26 cellular contexts compared by ENCODE assay signal in genomic region chr10:76333801-76334200, GRCh38.
A peak's percentile ranks its signal among the peaks of the same experiment; 100 is the strongest.
DNase-seq lines count a peak whose midpoint lies in the region; ATAC-seq and TF ChIP-seq lines count a peak whose summit lies in the region.
"Had no signal": no experiment of that assay in that cellular context is flagged by ENCODE, and none has a peak within 500 bp of the region (broad histone marks: within the 10 kb centered on the region; RNA-seq: fewer than 3 reads in every experiment).

No MANE protein-coding gene starts in this region.

- no peak for TF ChIP-seq EP300 in SK-N-SH (IDR thresholded peaks at IDR 0.05; ENCODE audit: borderline replicate concordance in 1 of 2, low read depth in 1 of 2, low read length in 1 of 2)

- H2BK15ac ChIP-seq in mesenchymal stem cell (ENCODE audit: low read depth, poor library complexity, severe bottlenecking) = no peak overlapping the region

- H3K36me3 ChIP-seq in mesenchymal stem cell (ENCODE audit: control insufficient read depth in 1 of 2, insufficient read depth in 2 of 2, low read depth in 1 of 2, low read length in 2 of 2) (no peaks in the 10 kb centered on the region), rectal smooth muscle tissue (ENCODE audit: control insufficient read depth, insufficient read depth, low read length) (no peaks in the 10 kb centered on the region), breast epithelium (no peaks in the 10 kb centered on the region), SK-N-SH (replicated peaks in 1 of 2; ENCODE audit: control insufficient read depth in 1 of 2, insufficient read depth in 2 of 2, low read length in 1 of 2) (no peaks in the 10 kb centered on the region)
- H3K36me3 ChIP-seq: adrenal gland had no signal

- DNase-seq in DMS 273 treated with DMSO at 0.1 percent for 48 hours (lab: John Stamatoyannopoulos, UW) (peak; percentile 51), cerebellar cortex (ENCODE audit: low spot score) (peak; percentile 49), mesenchymal stem cell (no peak), breast epithelium (ENCODE audit: low spot score in 2 of 2) (no peak), SK-N-SH (no peak)
- DNase-seq: activated CD4-positive, alpha-beta T cell treated with anti-CD3 and anti-CD28 coated beads, Interleukin-2, amount 10 ng/mL, durations not matched to agents 24 days and 14 days; activated naive CD4-positive, alpha-beta T cell treated with anti-CD3 and anti-CD28 coated beads for 36 hours; activated T-cell treated with anti-CD3 and anti-CD28 coated beads, Interleukin-2, amount 50 U/mL, for 48 hours; adrenal gland; CD4-positive, alpha-beta memory T cell; foreskin keratinocyte; GOT3; NCI-H526; posterior cingulate gyrus; SHP77; stimulated activated CD4-positive, alpha-beta T cell treated with anti-CD3 and anti-CD28 coated beads, Interleukin-15, amount 100 ng/mL, for 24 hours; stimulated activated naive CD4-positive, alpha-beta T cell; testis had no signal

- H3K9ac ChIP-seq in mesenchymal stem cell (ENCODE audit: low read length) = no peak overlapping the region
- no peak overlapping the region for H3K9ac ChIP-seq in rectal smooth muscle tissue (ENCODE audit: low read length)
- H3K9ac ChIP-seq in SK-N-SH = no peak overlapping the region

- ATAC-seq in GM18909 (IDR thresholded peaks at IDR 0.05; ENCODE audit: poor library complexity, unreplicated experiment) = no peak
- no peak for ATAC-seq in GM18870 (IDR thresholded peaks at IDR 0.05; ENCODE audit: unreplicated experiment)
- ATAC-seq: A549; body of pancreas; foreskin keratinocyte; left lobe of liver; natural killer cell treated with Interleukin-12 subunit alpha and Interleukin-12 subunit beta and Interleukin-15 and Interleukin-18, amount 100 ng/mL, for 72 hours; Panc1 had no signal

- H3K27ac ChIP-seq in mesenchymal stem cell (ENCODE audit: low read length, poor library complexity, severe bottlenecking) = no peak overlapping the region
- H3K27ac ChIP-seq in rectal smooth muscle tissue (ENCODE audit: low read depth, low read length) = peak overlapping the region; percentile 32
- H3K27ac ChIP-seq in breast epithelium = no peak overlapping the region
- no peak overlapping the region for H3K27ac ChIP-seq in SK-N-SH (ENCODE audit: low read depth in 2 of 2, low read length in 1 of 2)
- H3K27ac ChIP-seq: adrenal gland, body of pancreas, foreskin keratinocyte had no signal

- H3K79me2 ChIP-seq in SK-N-SH (ENCODE audit: insufficient read depth) = no peaks in the 10 kb centered on the region

- H2AFZ ChIP-seq in mesenchymal stem cell (ENCODE audit: low read depth, low read length) (no peak overlapping the region), SK-N-SH (ENCODE audit: low read depth) (no peak overlapping the region)

- peak overlapping the region; percentile 16 for H4K8ac ChIP-seq in mesenchymal stem cell (ENCODE audit: low read length)

- H2AK5ac ChIP-seq in mesenchymal stem cell (ENCODE audit: low read length, severe bottlenecking) = no peak overlapping the region

- no peak overlapping the region for H3K23ac ChIP-seq in mesenchymal stem cell (ENCODE audit: low read length in 2 of 2)

- CTCF ChIA-PET in SK-N-SH (lab: Yijun Ruan, JAX) = no interaction called here

- H3K4ac ChIP-seq in mesenchymal stem cell (ENCODE audit: low read depth in 1 of 2, low read length in 2 of 2) = peak overlapping the region in 1 of 2 experiments; percentile 32

- H3K4me3 ChIP-seq in mesenchymal stem cell (ENCODE audit: insufficient read depth in 1 of 2, low read depth in 1 of 2, low read length in 2 of 2) = no peak overlapping the region
- no peak overlapping the region for H3K4me3 ChIP-seq in rectal smooth muscle tissue (ENCODE audit: low read length)
- H3K4me3 ChIP-seq in breast epithelium = no peak overlapping the region
- no peak overlapping the region for H3K4me3 ChIP-seq in SK-N-SH (ENCODE audit: low read depth in 2 of 2, low read length in 1 of 2)
- H3K4me3 ChIP-seq: A549, adrenal gland, body of pancreas, testis had no signal

- H3K18ac ChIP-seq in mesenchymal stem cell (ENCODE audit: low read depth in 1 of 2, low read length in 2 of 2) = peak overlapping the region in 1 of 2 experiments; percentile 6

- TF ChIP-seq POLR2A in breast epithelium (IDR thresholded peaks at IDR 0.05) = no peak

- no peaks in the 10 kb centered on the region for H4K20me1 ChIP-seq in SK-N-SH (ENCODE audit: insufficient read depth)

- peaks cover 16% of the 10 kb centered on the region for H3F3A ChIP-seq in SK-N-SH (replicated peaks; ENCODE audit: insufficient read depth)

- POLR2A ChIA-PET in SK-N-SH (lab: Yijun Ruan, JAX) = no interaction called here

- H3K4me1 ChIP-seq in mesenchymal stem cell (ENCODE audit: control insufficient read depth, insufficient read depth, low read depth, low read length) (peaks cover 2% of the 10 kb centered on the region), rectal smooth muscle tissue (ENCODE audit: control insufficient read depth, insufficient read depth, low read length) (peaks cover 30% of the 10 kb centered on the region), breast epithelium (no peaks in the 10 kb centered on the region), SK-N-SH (ENCODE audit: control insufficient read depth in 1 of 2, insufficient read depth in 2 of 2, low read depth in 1 of 2, low read length in 1 of 2) (peaks cover 0 to 19% of the 10 kb centered on the region in 2 experiments; a peak in 2 of 4 replicates)

- no peak overlapping the region for H2BK5ac ChIP-seq in mesenchymal stem cell (ENCODE audit: low read depth, low read length, poor library complexity, severe bottlenecking)

- H3K9me2 ChIP-seq in SK-N-SH = no peaks in the 10 kb centered on the region

- TF ChIP-seq RAD21 in SK-N-SH (IDR thresholded peaks at IDR 0.05; ENCODE audit: low read length) = no peak

- H3K9me3 ChIP-seq in mesenchymal stem cell (ENCODE audit: control insufficient read depth, low read length) = no peaks in the 10 kb centered on the region
- no peaks in the 10 kb centered on the region for H3K9me3 ChIP-seq in breast epithelium
- no peaks in the 10 kb centered on the region for H3K9me3 ChIP-seq in SK-N-SH
- H3K9me3 ChIP-seq: A549, adrenal gland, body of pancreas, testis had no signal

- H2BK12ac ChIP-seq in mesenchymal stem cell (ENCODE audit: low read length in 2 of 2) = peak overlapping the region; percentile 44 to 89

- H3K27me3 ChIP-seq in mesenchymal stem cell (ENCODE audit: control insufficient read depth in 1 of 2, insufficient read depth in 1 of 2, low read length in 2 of 2) = no peaks in the 10 kb centered on the region
- no peaks in the 10 kb centered on the region for H3K27me3 ChIP-seq in rectal smooth muscle tissue (ENCODE audit: control insufficient read depth, insufficient read depth, low read length)
- H3K27me3 ChIP-seq in breast epithelium = no peaks in the 10 kb centered on the region
- no peaks in the 10 kb centered on the region for H3K27me3 ChIP-seq in SK-N-SH (ENCODE audit: insufficient read depth)
- H3K27me3 ChIP-seq: adrenal gland, body of pancreas, foreskin keratinocyte, testis had no signal

- WGBS in mesenchymal stem cell = 100% methylated on average over 2 of the region's 4 CpGs
- WGBS in SK-N-SH (ENCODE audit: low lambda C conversion rate) = 95% methylated on average over 4 of the region's 4 CpGs

- no peak overlapping the region for H2BK120ac ChIP-seq in mesenchymal stem cell (ENCODE audit: low read depth, low read length)

- H4K91ac ChIP-seq in mesenchymal stem cell (ENCODE audit: low read length) = no peak overlapping the region

- H3K14ac ChIP-seq in mesenchymal stem cell (ENCODE audit: low read length in 2 of 2) = no peak overlapping the region

- TF ChIP-seq CTCF in breast epithelium (IDR thresholded peaks at IDR 0.05) = no peak
- no peak for TF ChIP-seq CTCF in SK-N-SH (IDR thresholded peaks at IDR 0.05)

- intact Hi-C loops in breast epithelium (cut with DNase I; ENCODE audit: low total_unique reads) = no loop called here

- H3K4me2 ChIP-seq in mesenchymal stem cell (ENCODE audit: low read length, poor library complexity, severe bottlenecking) = no peak overlapping the region
- no peak overlapping the region for H3K4me2 ChIP-seq in SK-N-SH
- H3K4me2 ChIP-seq: A549 had no signal

- no peaks in the 10 kb centered on the region for H3K79me1 ChIP-seq in mesenchymal stem cell (replicated peaks; ENCODE audit: low read length, poor library complexity, severe bottlenecking)

TF ChIP-seq in SK-N-SH, 30 proteins besides CTCF, POLR2A, EP300 and RAD21 (continues in another document):
- TF ChIP-seq CHD2 (IDR thresholded peaks at IDR 0.05; ENCODE audit: low read length, partially characterized antibody) (no peak), GATA2 (CRISPR knock-in tag; IDR thresholded peaks at IDR 0.05) (no peak), ZBTB33 (IDR thresholded peaks at IDR 0.05; ENCODE audit: borderline replicate concordance, low read depth) (no peak), ELF1 (IDR thresholded peaks at IDR 0.05) (no peak), TAF1 (IDR thresholded peaks at IDR 0.05; ENCODE audit: borderline replicate concordance, low read depth, low read length) (no peak), FOXJ3 (CRISPR knock-in tag; IDR thresholded peaks at IDR 0.05) (no peak), POLR2AphosphoS5 (IDR thresholded peaks at IDR 0.05; ENCODE audit: low read depth, low read length) (no peak), FOXM1 (IDR thresholded peaks at IDR 0.05; ENCODE audit: low read depth) (no peak), JUND (IDR thresholded peaks at IDR 0.05) (no peak), USF2 (IDR thresholded peaks at IDR 0.05; ENCODE audit: borderline replicate concordance, low read depth, low read length) (no peak), YY1 (IDR thresholded peaks at IDR 0.05; ENCODE audit: low read depth) (no peak)

Comparison
In these comparisons a context has a peak if more than half of its experiments do, and no peak if none do; other contexts are left out.
1. DNase-seq: peak in DMS 273 treated with DMSO at 0.1 percent for 48 hours (single experiment) and cerebellar cortex (single experiment); none in mesenchymal stem cell (single experiment), breast epithelium (0 of 2) and SK-N-SH (single experiment).